Comparison of ENCODE assay signal across 8 cellular contexts in the genomic region with DNA sequence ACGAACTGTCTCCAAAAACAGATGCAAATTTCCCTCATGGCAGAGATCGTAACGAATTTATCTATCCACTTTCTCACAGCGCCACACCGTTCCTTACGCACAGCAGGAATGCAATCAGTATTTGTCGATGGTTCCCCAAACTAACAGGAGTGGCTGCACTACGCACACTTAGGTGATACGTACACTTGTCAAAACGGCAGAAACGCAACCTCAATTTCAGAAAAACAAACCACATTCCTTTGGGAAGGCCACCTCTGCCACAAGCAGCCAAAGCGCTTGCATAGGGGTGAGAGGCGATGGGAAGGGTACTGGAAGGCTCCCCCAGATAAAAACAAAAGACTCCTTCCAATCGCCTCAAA. TPM values are rescaled to one million over a fixed set of nuclear protein-coding genes. Genes with fewer than 3 reads are reported as not detected.
DNase-seq lines count a peak whose midpoint lies in the region; ATAC-seq, FAIRE-seq and TF ChIP-seq lines count a peak whose summit lies in the region.

No MANE protein-coding gene starts in this region.

- peak overlapping the region; percentile 57 for H4K5ac ChIP-seq in H1 (ENCODE audit: insufficient read length, low read depth, low read length)

- no peaks in the 10 kb centered on the region for H3K9me3 Mint-ChIP-seq in CD14-positive monocyte

- peak overlapping the region; percentile 94; the same call in 1 of the 2 replicates for H2AK5ac ChIP-seq in H1 (ENCODE audit: low read depth, low read length)

- H3K56ac ChIP-seq in H1 (replicated peaks; ENCODE audit: insufficient read length, low read depth, low read length) = peak overlapping the region; percentile 65

- peaks cover 21 to 59% of the 10 kb centered on the region in 2 experiments for H3K79me2 ChIP-seq in H1 (ENCODE audit: control insufficient read depth in 1 of 2, insufficient read depth in 2 of 2, low read length in 2 of 2)

- H4K20me1 ChIP-seq in H1 (replicated peaks in 1 of 2; ENCODE audit: control insufficient read depth in 1 of 2, insufficient read depth in 2 of 2, low read length in 2 of 2) = peaks cover 17 to 22% of the 10 kb centered on the region in 2 experiments

- no peak overlapping the region for H2BK120ac ChIP-seq in H1 (replicated peaks; ENCODE audit: low read depth, low read length)

- peak overlapping the region; percentile 92 for H2BK5ac ChIP-seq in H1 (ENCODE audit: low read depth, low read length)

- peak overlapping the region; percentile 86 to 96 (median 92) for H3K27ac Mint-ChIP-seq in CD14-positive monocyte

- WGBS in H1 (ENCODE audit: extremely low coverage in 1 of 2, insufficient coverage in 1 of 2, insufficient read length in 1 of 2, insufficient replicate concordance in 2 of 2, low coverage in 1 of 2, low lambda C conversion rate in 2 of 2, missing lambda C conversion rate in 1 of 2), 2 experiments = 2% methylated on average over 14 of the region's 14 CpGs; no CpG with 5 or more reads in 1 of the 2 experiments
- 0 to 3% methylated on average over 7 to 10 of the region's 14 CpGs for WGBS in mesodermal cell (ENCODE audit: insufficient coverage in 2 of 2), 2 experiments
- 0% methylated on average over 13 to 14 of the region's 14 CpGs for WGBS in upper lobe of left lung, 2 donors

- peak overlapping the region; percentile 62 for H3K4ac ChIP-seq in H1 (replicated peaks; ENCODE audit: insufficient read length, low read depth, low read length)

- peaks cover 2% of the 10 kb centered on the region; the same call in 1 of the 2 replicates for H3K79me1 ChIP-seq in H1 (ENCODE audit: low read depth, low read length)

- H3K27me3 ChIP-seq in SJSA1 (replicated peaks) (no peaks in the 10 kb centered on the region), H1 (replicated peaks in 1 of 4; ENCODE audit: control insufficient read depth in 3 of 4, extremely low read depth in 1 of 4, insufficient read depth in 3 of 4, low read length in 3 of 4) (no peaks in the 10 kb centered on the region), upper lobe of left lung (no peaks in the 10 kb centered on the region)

- H3K36me3 Mint-ChIP-seq in CD14-positive monocyte = no peaks in the 10 kb centered on the region

- CTCF ChIA-PET in H1 (lab: Charles Lee; ENCODE audit: partially characterized antibody) = interaction anchor here (0.6 to 2.5 kb wide), 4 partner anchors 12 to 202 kb away, joined by 3 to 9 read pairs (median 4); no protein-coding TSS in a partner anchor

- H3K27me3 Mint-ChIP-seq in CD14-positive monocyte (ENCODE audit: low read depth in 3 of 3) = no peaks in the 10 kb centered on the region

- H3K18ac ChIP-seq in H1 (ENCODE audit: extremely low read depth, low read length) = peak overlapping the region; percentile 68; the same call in 1 of the 2 replicates

- peak overlapping the region; percentile 64 for H3K4me3 ChIP-seq in SJSA1
- H3K4me3 ChIP-seq in H1 (ENCODE audit: extremely low read depth in 1 of 4, insufficient read depth in 2 of 4, low read depth in 3 of 4, low read length in 4 of 4) = peak overlapping the region; percentile 83 to 93 (median 91)
- H3K4me3 ChIP-seq in mesodermal cell (ENCODE audit: extremely low read depth, insufficient read depth, low read length, poor library complexity, severe bottlenecking) = peak overlapping the region; percentile 97
- H3K4me3 ChIP-seq in upper lobe of left lung = peak overlapping the region; percentile 60 to 85 (median 72)

- DNase-seq in CD14-positive monocyte (ENCODE audit: low spot score) (no peak), SJSA1 (ENCODE audit: low read depth in 1 of 2, low spot score in 2 of 2) (no peak), H1 (ENCODE audit: low read depth in 1 of 2, low spot score in 2 of 2) (no peak), upper lobe of left lung (no peak), D341Med (ENCODE audit: low spot score) (no peak)

- peak overlapping the region; percentile 98; the same call in 1 of the 2 replicates for H4K8ac ChIP-seq in H1 (ENCODE audit: extremely low read depth, insufficient read depth, low read length)

- intact Hi-C loops in CD14-positive monocyte (cut with micrococcal nuclease) = no loop called here

- no peak overlapping the region for H3K23ac ChIP-seq in H1 (ENCODE audit: insufficient read length)

- H3K9me3 ChIP-seq in SJSA1 (replicated peaks) = no peaks in the 10 kb centered on the region
- no peaks in the 10 kb centered on the region for H3K9me3 ChIP-seq in H1 (ENCODE audit: insufficient read depth in 2 of 2, low read depth in 1 of 2, low read length in 1 of 2)
- H3K9me3 ChIP-seq in mesodermal cell (ENCODE audit: control insufficient read depth, low read length) = no peaks in the 10 kb centered on the region
- H3K9me3 ChIP-seq in upper lobe of left lung = no peaks in the 10 kb centered on the region

- peaks cover 6% of the 10 kb centered on the region; the same call in 1 of the 2 replicates for H3K23me2 ChIP-seq in H1 (ENCODE audit: low read depth, low read length)

- peaks cover 24% of the 10 kb centered on the region for H3K4me1 Mint-ChIP-seq in CD14-positive monocyte

- peak overlapping the region; percentile 72 for H4K91ac ChIP-seq in H1 (replicated peaks; ENCODE audit: insufficient read length, low read length)

- H2BK12ac ChIP-seq in H1 (ENCODE audit: low read depth, low read length) = peak overlapping the region; percentile 69; the same call in 1 of the 2 replicates

- peak overlapping the region; percentile 98 to 99 for H3K4me3 Mint-ChIP-seq in CD14-positive monocyte

- ATAC-seq in GM19351 (IDR thresholded peaks at IDR 0.05; ENCODE audit: unreplicated experiment) (peak; percentile 29), HG03378 (IDR thresholded peaks at IDR 0.05; ENCODE audit: unreplicated experiment) (peak; percentile 34), upper lobe of left lung (ENCODE audit: low FRiP score in 2 of 2) (peak; percentile 50 to 72)

- no peak overlapping the region for H3K14ac ChIP-seq in H1 (ENCODE audit: insufficient read length)

- H3K27ac ChIP-seq in SJSA1 (peak overlapping the region; percentile 43; the same call in 1 of the 2 replicates), H1 (ENCODE audit: low read depth, low read length) (peak overlapping the region; percentile 93), mesodermal cell (ENCODE audit: low read depth, low read length, severe bottlenecking) (peak overlapping the region; percentile 84), upper lobe of left lung (peak overlapping the region; percentile 73 to 90 (median 86))

- TF ChIP-seq POLR2A in H1 (IDR thresholded peaks at IDR 0.05; ENCODE audit: control extremely low read depth in 1 of 2, low read depth in 2 of 2, low read length in 2 of 2) (no peak), upper lobe of left lung (IDR thresholded peaks at IDR 0.05) (no peak)

- no peak overlapping the region for H2AFZ ChIP-seq in H1 (ENCODE audit: low read length)

- TF ChIP-seq CTCF in CD14-positive monocyte (IDR thresholded peaks at IDR 0.05) (no peak), H1 (IDR thresholded peaks at IDR 0.05; ENCODE audit: control extremely low read depth in 1 of 3, insufficient read depth in 1 of 3, low read depth in 1 of 3, low read length in 3 of 3) (no peak), upper lobe of left lung (IDR thresholded peaks at IDR 0.05) (no peak)

- peak overlapping the region; percentile 72 to 95 (median 94) for H3K9ac ChIP-seq in H1 (replicated peaks in 1 of 4; ENCODE audit: extremely low read depth in 1 of 4, low read depth in 3 of 4, low read length in 3 of 4)

- H3K4me1 ChIP-seq in SJSA1 (replicated peaks) (peaks cover 5% of the 10 kb centered on the region; the same call in 1 of the 2 replicates), H1 (replicated peaks in 1 of 4; ENCODE audit: control insufficient read depth in 3 of 4, insufficient read depth in 4 of 4, low read length in 3 of 4) (peaks cover 4 to 18% (median 11%) of the 10 kb centered on the region in 4 experiments), mesodermal cell (ENCODE audit: control insufficient read depth, insufficient read depth, low read length, poor library complexity, severe bottlenecking) (peaks cover 3% of the 10 kb centered on the region), upper lobe of left lung (peaks cover 15 to 26% (median 16%) of the 10 kb centered on the region in 4 donors)

- no peak overlapping the region for H2BK15ac ChIP-seq in H1 (ENCODE audit: low read length)

- H2BK20ac ChIP-seq in H1 (ENCODE audit: low read length) = no peak overlapping the region

- FAIRE-seq in H1 (lab: Jason Lieb, UNC) = peak; percentile 7

- POLR2A ChIA-PET in H1 (lab: Charles Lee; ENCODE audit: partially characterized antibody) = interaction anchor here (0.9 to 5.3 kb wide), 10 partner anchors 8 to 413 kb away, joined by 3 to 107 read pairs (median 7); a partner anchor contains a TSS

- H3K4me2 ChIP-seq in H1 (ENCODE audit: insufficient read depth in 1 of 2, low read depth in 2 of 2, low read length in 2 of 2) = peak overlapping the region; percentile 78 to 82

- no peak for TF ChIP-seq EP300 in H1 (IDR thresholded peaks at IDR 0.05; ENCODE audit: borderline replicate concordance in 1 of 2, low read depth in 2 of 2, low read length in 2 of 2)
- no peak for TF ChIP-seq EP300 in upper lobe of left lung (IDR thresholded peaks at IDR 0.05)

- H3K36me3 ChIP-seq in SJSA1 = no peaks in the 10 kb centered on the region
- H3K36me3 ChIP-seq in H1 (ENCODE audit: control insufficient read depth in 2 of 4, insufficient read depth in 4 of 4, low read length in 3 of 4) = no peaks in the 10 kb centered on the region
- no peaks in the 10 kb centered on the region for H3K36me3 ChIP-seq in mesodermal cell (ENCODE audit: control insufficient read depth, insufficient read depth, low read length)
- no peaks in the 10 kb centered on the region for H3K36me3 ChIP-seq in upper lobe of left lung

- no peak for TF ChIP-seq RAD21 in H1 (IDR thresholded peaks at IDR 0.05 in 1 of 2, conservative IDR thresholded peaks at IDR 0.05 in 1 of 2; ENCODE audit: low read depth in 2 of 2, low read length in 2 of 2)

RNA-seq across cellular contexts. Expression of a gene that starts 0.6 kb away (rescaled TPM):
- polyA plus RNA-seq in CD14-positive monocyte (1 to 10 TPM in 1 of 2 donors, under 1 TPM in 1; 0.61 to 1.8 TPM), H1 (2011; rRNA removed) (35.4 and 53.5 TPM in 2 replicates)
- 14.8 and 16.6 TPM in 2 replicates for total RNA-seq in SJSA1 (2014; rRNA removed; shearing (Covaris generic))
- 175 and 179 TPM in 2 replicates for total RNA-seq in H1 (2021; fragmentation: NEBNext Ultra II Directional; extraction: Animal tissue kit (Norgen Biotek cat#: 25700))
- 41.6 TPM for polyA plus RNA-seq in H1 (2011; cell fraction: cytosol; rRNA removed)
- 97.2 TPM for polyA plus RNA-seq in H1 (2011; cell fraction: nucleus; rRNA removed)
- polyA plus RNA-seq in H1 (2012, experiment 1 of 2) = 68.2 to 120 TPM (median 83.1 TPM) in 4 replicates
- 6.9 TPM for polyA plus RNA-seq in H1 (2012, experiment 2 of 2)
- 64.9 TPM for polyA plus RNA-seq in H1 (2013, experiment 1 of 2)
- 55.1 TPM for polyA plus RNA-seq in H1 (2013, experiment 2 of 2)
- polyA minus RNA-seq in H1 (2011; rRNA and poly(A)+ RNA removed) = 88.8 and 110 TPM in 2 replicates
- 68.4 TPM for polyA minus RNA-seq in H1 (2011; cell fraction: cytosol; rRNA and poly(A)+ RNA removed)
- polyA minus RNA-seq in H1 (2011; cell fraction: nucleus; rRNA and poly(A)+ RNA removed) = 163 TPM
- polyA plus RNA-seq in mesodermal cell (2013, experiment 1 of 2) = 20.3 TPM
- 13.7 TPM for polyA plus RNA-seq in mesodermal cell (2013, experiment 2 of 2)
- total RNA-seq in upper lobe of left lung = 10 to 100 TPM; 23.4 to 44.1 (median 29.6) TPM

RNA-seq across cellular contexts. Expression of a gene that starts 10.7 kb away (rescaled TPM):
- 10 to 100 TPM in 1 of 2 donors, 1 to 10 TPM in 1; 7.4 to 10.5 TPM for polyA plus RNA-seq in CD14-positive monocyte
- 15.1 and 21.1 TPM in 2 replicates for total RNA-seq in SJSA1 (2014; rRNA removed; shearing (Covaris generic))
- 31.5 and 32.1 TPM in 2 replicates for total RNA-seq in H1 (2021; fragmentation: NEBNext Ultra II Directional; extraction: Animal tissue kit (Norgen Biotek cat#: 25700))
- polyA plus RNA-seq in H1 (2011; rRNA removed) = 4.4 and 6.9 TPM in 2 replicates
- polyA plus RNA-seq in H1 (2011; cell fraction: cytosol; rRNA removed) = 8.8 TPM
- 8.8 TPM for polyA plus RNA-seq in H1 (2011; cell fraction: nucleus; rRNA removed)
- 10.7 to 20.9 TPM (median 14.5 TPM) in 4 replicates for polyA plus RNA-seq in H1 (2012, experiment 1 of 2)
- polyA plus RNA-seq in H1 (2012, experiment 2 of 2) = 1.0 TPM
- polyA plus RNA-seq in H1 (2013, experiment 1 of 2) = 20.2 TPM
- 18.4 TPM for polyA plus RNA-seq in H1 (2013, experiment 2 of 2)
- polyA minus RNA-seq in H1 (2011; rRNA and poly(A)+ RNA removed) = 36.1 and 39.4 TPM in 2 replicates
- 16.6 TPM for polyA minus RNA-seq in H1 (2011; cell fraction: cytosol; rRNA and poly(A)+ RNA removed)
- polyA minus RNA-seq in H1 (2011; cell fraction: nucleus; rRNA and poly(A)+ RNA removed) = 75.3 TPM
- polyA plus RNA-seq in mesodermal cell (2013, experiment 1 of 2) = 12.6 TPM
- polyA plus RNA-seq in mesodermal cell (2013, experiment 2 of 2) = 16.9 TPM
- 10 to 100 TPM in 4 of 6 donors, 1 to 10 TPM in 2; 9.6 to 26.5 (median 13.3) TPM for total RNA-seq in upper lobe of left lung

Comparison
In these comparisons a context has a peak if more than half of its experiments do, and no peak if none do; other contexts are left out.
1. H3K27ac ChIP-seq: peak in every context shown above with its lines; median percentile 93 in H1; 86 in upper lobe of left lung; 84 in mesodermal cell; 43 in SJSA1.